Comparison of ENCODE assay signal across 17 cellular contexts in the genomic region with DNA sequence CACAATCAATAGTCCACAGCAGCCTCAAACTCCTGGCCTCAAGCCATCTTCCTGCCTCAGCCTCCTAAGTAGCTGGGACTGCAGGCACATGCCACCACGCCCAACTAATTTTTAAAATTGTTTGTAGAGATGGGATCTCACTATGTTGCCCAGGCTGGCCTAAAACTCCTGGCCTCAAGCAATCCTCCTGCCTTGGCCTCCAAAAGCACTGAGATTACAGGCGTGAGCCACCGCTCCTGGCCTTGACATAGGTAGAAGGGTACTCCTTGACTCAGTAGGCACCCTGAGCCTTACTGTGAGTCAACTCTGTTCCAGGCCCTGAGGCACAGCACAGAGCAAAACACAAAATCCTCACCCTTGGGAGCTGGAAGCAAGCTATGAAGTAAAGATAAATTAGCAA. TPM values are rescaled to one million over a fixed set of nuclear protein-coding genes. Genes with fewer than 3 reads are reported as not detected.
DNase-seq lines count a peak whose midpoint lies in the region; ATAC-seq, FAIRE-seq and TF ChIP-seq lines count a peak whose summit lies in the region.
"Had no signal": no experiment of that assay in that cellular context is flagged by ENCODE, and none has a peak within 500 bp of the region (broad histone marks: within the 10 kb centered on the region; RNA-seq: fewer than 3 reads in every experiment).

No MANE protein-coding gene starts in this region.

- no peak for TF ChIP-seq POLR2A in HepG2 (IDR thresholded peaks at IDR 0.05; ENCODE audit: insufficient read depth in 1 of 2, low read depth in 2 of 2, low read length in 2 of 2)

- H3K4me1 Mint-ChIP-seq in activated CD8-positive, alpha-beta T cell treated with anti-CD3 and anti-CD28 coated beads, Interleukin-2, amount 10 ng/mL, durations not matched to agents 7 days and 5 days (ENCODE audit: low read depth) = peaks cover 17% of the 10 kb centered on the region
- peaks cover 19% of the 10 kb centered on the region for H3K4me1 Mint-ChIP-seq in activated CD8-positive, alpha-beta T cell treated with anti-CD3 and anti-CD28 coated beads for 36 hours (ENCODE audit: low read depth)
- peaks cover 6% of the 10 kb centered on the region for H3K4me1 Mint-ChIP-seq in WTC11

- no peaks in the 10 kb centered on the region for H3K27me3 Mint-ChIP-seq in activated CD8-positive, alpha-beta T cell treated with anti-CD3 and anti-CD28 coated beads, Interleukin-2, amount 10 ng/mL, durations not matched to agents 7 days and 5 days (ENCODE audit: low read depth)
- no peaks in the 10 kb centered on the region for H3K27me3 Mint-ChIP-seq in activated CD8-positive, alpha-beta T cell treated with anti-CD3 and anti-CD28 coated beads for 36 hours
- H3K27me3 Mint-ChIP-seq in WTC11 (ENCODE audit: low read depth) = no peaks in the 10 kb centered on the region
- H3K27me3 Mint-ChIP-seq: CD8-positive, alpha-beta memory T cell had no signal

- TF ChIP-seq CTCF in activated CD8-positive, alpha-beta T cell treated with anti-CD3 and anti-CD28 coated beads for 36 hours (IDR thresholded peaks at IDR 0.05) = no peak
- TF ChIP-seq CTCF in WTC11 (IDR thresholded peaks at IDR 0.05) (no peak), HepG2 (CRISPR knock-in tag; IDR thresholded peaks at IDR 0.05) (no peak), ascending aorta (IDR thresholded peaks at IDR 0.05) (no peak)

- FAIRE-seq in HepG2 (lab: Jason Lieb, UNC) = no peak
- FAIRE-seq: GM12892 had no signal

- intact Hi-C loops in activated CD8-positive, alpha-beta T cell treated with anti-CD3 and anti-CD28 coated beads for 36 hours (cut with micrococcal nuclease) = no loop called here
- intact Hi-C loops in HepG2 (cut with micrococcal nuclease; ENCODE audit: unreplicated experiment) = no loop called here
- intact Hi-C loops in ascending aorta (cut with DNase I) = no loop called here

- no peaks in the 10 kb centered on the region for H4K20me1 ChIP-seq in HepG2 (ENCODE audit: insufficient read depth, low read length)

- no TSS peak for BruUV-seq in HepG2 (replicated peaks; lab: Mats Ljungman, UMichigan)

- no peak overlapping the region for H3K9ac ChIP-seq in HepG2 (ENCODE audit: insufficient read depth, low read depth, low read length)
- H3K9ac ChIP-seq: BLaER1 had no signal

- 100% methylated on average over 3 of the region's 3 CpGs for WGBS in HepG2 (ENCODE audit: low lambda C conversion rate)

- peaks cover 52% of the 10 kb centered on the region for H3K36me3 Mint-ChIP-seq in activated CD8-positive, alpha-beta T cell treated with anti-CD3 and anti-CD28 coated beads, Interleukin-2, amount 10 ng/mL, durations not matched to agents 7 days and 5 days (ENCODE audit: low read depth)
- peaks cover 51% of the 10 kb centered on the region for H3K36me3 Mint-ChIP-seq in activated CD8-positive, alpha-beta T cell treated with anti-CD3 and anti-CD28 coated beads for 36 hours (ENCODE audit: low read depth)
- peaks cover 51% of the 10 kb centered on the region for H3K36me3 Mint-ChIP-seq in WTC11

- TF ChIP-seq EP300 in HepG2 (IDR thresholded peaks at IDR 0.05; ENCODE audit: low read depth in 2 of 2, low read length in 2 of 2) (no peak), HepG2 (CRISPR knock-in tag; IDR thresholded peaks at IDR 0.05; ENCODE audit: borderline replicate concordance) (no peak)

- in situ Hi-C loops in HepG2 (cut with HindIII; ENCODE audit: extremely low pct_ligation_motif_present, low pct_unique_long_range_greater_than_20kb) = no loop called here

- no peak overlapping the region for H3K4me3 Mint-ChIP-seq in activated CD8-positive, alpha-beta T cell treated with anti-CD3 and anti-CD28 coated beads, Interleukin-2, amount 10 ng/mL, durations not matched to agents 7 days and 5 days
- H3K4me3 Mint-ChIP-seq in activated CD8-positive, alpha-beta T cell treated with anti-CD3 and anti-CD28 coated beads for 36 hours = no peak overlapping the region
- H3K4me3 Mint-ChIP-seq in WTC11 = no peak overlapping the region

- ATAC-seq in activated CD8-positive, alpha-beta T cell treated with anti-CD3 and anti-CD28 coated beads, Interleukin-2, amount 10 ng/mL, durations not matched to agents 7 days and 5 days = no peak
- ATAC-seq in activated CD8-positive, alpha-beta T cell treated with anti-CD3 and anti-CD28 coated beads for 36 hours = no peak
- no peak for ATAC-seq in WTC11
- ATAC-seq in HepG2 = no peak
- ATAC-seq in HG03159 (IDR thresholded peaks at IDR 0.05; ENCODE audit: unreplicated experiment) = no peak

- peaks cover 29% of the 10 kb centered on the region for H3K79me2 ChIP-seq in HepG2 (ENCODE audit: insufficient read depth, low read length)

- H2AFZ ChIP-seq in HepG2 (ENCODE audit: low read length) = no peak overlapping the region

- H3K27ac ChIP-seq in HepG2 (ENCODE audit: extremely low read length, insufficient read depth, low read length) (no peak overlapping the region), ascending aorta (no peak overlapping the region)
- H3K27ac ChIP-seq: 22Rv1, BLaER1, HL-60 had no signal

- no peak for DNase-seq in activated CD8-positive, alpha-beta T cell treated with anti-CD3 and anti-CD28 coated beads, Interleukin-2, amount 10 ng/mL, durations not matched to agents 7 days and 5 days
- DNase-seq in activated CD8-positive, alpha-beta T cell treated with anti-CD3 and anti-CD28 coated beads for 36 hours = no peak
- DNase-seq in WTC11 (ENCODE audit: low spot score) (no peak), HepG2 (ENCODE audit: low spot score) (no peak), ascending aorta (ENCODE audit: low spot score in 2 of 2) (no peak)
- DNase-seq: AML-193; Caco-2; CD8-positive, alpha-beta memory T cell; DND-41; GDM1; GOT3; H9 had no signal

- H3K4me3 ChIP-seq in HepG2 (replicated peaks in 1 of 3; ENCODE audit: insufficient read depth in 1 of 3, low read depth in 2 of 3, low read length in 3 of 3) = no peak overlapping the region
- H3K4me3 ChIP-seq in ascending aorta = no peak overlapping the region
- H3K4me3 ChIP-seq: BLaER1 had no signal

- H3K4me1 ChIP-seq in HepG2 (ENCODE audit: insufficient read depth, low read length) (peaks cover 9% of the 10 kb centered on the region), ascending aorta (peaks cover 3 to 11% of the 10 kb centered on the region in 2 donors)

- peaks cover 27 to 62% of the 10 kb centered on the region in 2 experiments for H3K36me3 ChIP-seq in HepG2 (replicated peaks in 1 of 2; ENCODE audit: control insufficient read depth in 1 of 2, insufficient read depth in 2 of 2, low read length in 2 of 2)
- H3K36me3 ChIP-seq in ascending aorta = peaks cover 64% of the 10 kb centered on the region in 2 donors

- peak overlapping the region; percentile 16 for H3K27ac Mint-ChIP-seq in activated CD8-positive, alpha-beta T cell treated with anti-CD3 and anti-CD28 coated beads, Interleukin-2, amount 10 ng/mL, durations not matched to agents 7 days and 5 days
- no peak overlapping the region for H3K27ac Mint-ChIP-seq in activated CD8-positive, alpha-beta T cell treated with anti-CD3 and anti-CD28 coated beads for 36 hours
- H3K27ac Mint-ChIP-seq in WTC11 = no peak overlapping the region

- H3K9me3 ChIP-seq in HepG2 (ENCODE audit: low read length) = no peaks in the 10 kb centered on the region
- no peaks in the 10 kb centered on the region for H3K9me3 ChIP-seq in ascending aorta
- H3K9me3 ChIP-seq: BLaER1, Caco-2 had no signal

- H3K4me2 ChIP-seq in HepG2 (ENCODE audit: low read depth, low read length) = no peak overlapping the region
- H3K4me2 ChIP-seq: BLaER1 had no signal

- POLR2A ChIA-PET in activated CD8-positive, alpha-beta T cell treated with anti-CD3 and anti-CD28 coated beads, Interleukin-2, amount 10 ng/mL, durations not matched to agents 7 days and 5 days (lab: Charles Lee) = interaction anchor here (0.6 kb wide), 1 partner anchor 131 kb away, joined by 3 read pairs; no protein-coding TSS in a partner anchor
- POLR2A ChIA-PET in activated CD8-positive, alpha-beta T cell treated with anti-CD3 and anti-CD28 coated beads for 36 hours (lab: Charles Lee) = interaction anchor here (0.6 to 3.7 kb wide), 4 partner anchors 12 to 50 kb away, joined by 3 to 15 read pairs (median 4); a partner anchor contains a TSS
- POLR2A ChIA-PET in WTC11 (lab: Charles Lee) (no interaction called here), HepG2 (lab: Yijun Ruan, JAX) (no interaction called here)

- no peaks in the 10 kb centered on the region for H3K9me3 Mint-ChIP-seq in activated CD8-positive, alpha-beta T cell treated with anti-CD3 and anti-CD28 coated beads, Interleukin-2, amount 10 ng/mL, durations not matched to agents 7 days and 5 days (ENCODE audit: insufficient read depth)
- no peaks in the 10 kb centered on the region for H3K9me3 Mint-ChIP-seq in activated CD8-positive, alpha-beta T cell treated with anti-CD3 and anti-CD28 coated beads for 36 hours
- no peaks in the 10 kb centered on the region for H3K9me3 Mint-ChIP-seq in WTC11
- H3K9me3 Mint-ChIP-seq: CD8-positive, alpha-beta memory T cell; H9 had no signal

- TF ChIP-seq RAD21 in HepG2 (CRISPR knock-in tag; IDR thresholded peaks at IDR 0.05) = no peak

- H3K27me3 ChIP-seq in HepG2 (ENCODE audit: control insufficient read depth in 1 of 2, insufficient read depth in 2 of 2, low read length in 2 of 2) = no peaks in the 10 kb centered on the region
- H3K27me3 ChIP-seq in ascending aorta = no peaks in the 10 kb centered on the region
- H3K27me3 ChIP-seq: BLaER1 had no signal

- CTCF ChIA-PET in activated CD8-positive, alpha-beta T cell treated with anti-CD3 and anti-CD28 coated beads, Interleukin-2, amount 10 ng/mL, durations not matched to agents 7 days and 5 days (lab: Charles Lee) = interaction anchor here (1.3 to 6.6 kb wide), 4 partner anchors 19 to 50 kb away, joined by 4 to 81 read pairs (median 6); a partner anchor contains a TSS
- CTCF ChIA-PET in activated CD8-positive, alpha-beta T cell treated with anti-CD3 and anti-CD28 coated beads for 36 hours (lab: Charles Lee) = interaction anchor here (1.1 to 2.9 kb wide), 3 partner anchors 42 to 50 kb away, joined by 5 to 18 read pairs (median 11); no protein-coding TSS in a partner anchor
- CTCF ChIA-PET in WTC11 (lab: Charles Lee) = interaction anchor here (0.9 to 3.1 kb wide), 3 partner anchors 42 to 132 kb away, joined by 3 to 17 read pairs (median 6); no protein-coding TSS in a partner anchor
- CTCF ChIA-PET in HepG2 (lab: Yijun Ruan, JAX; ENCODE audit: low intra/inter-chr PET ratio, low total read pairs) = no interaction called here

RNA-seq across cellular contexts. Expression of a gene that starts 7.8 kb away (rescaled TPM):
- total RNA-seq in activated CD8-positive, alpha-beta T cell treated with anti-CD3 and anti-CD28 coated beads, Interleukin-2, amount 10 ng/mL, durations not matched to agents 7 days and 5 days = 10 to 100 TPM; 84.3 to 93.1 TPM
- 10 to 100 TPM; 90.7 to 94.5 TPM for total RNA-seq in activated CD8-positive, alpha-beta T cell treated with anti-CD3 and anti-CD28 coated beads for 36 hours
- total RNA-seq in WTC11 (2021) = 90.9 to 105 TPM (median 94.4 TPM) in 3 replicates
- total RNA-seq in HepG2 (2016; rRNA removed; fragmentation: Illumina TruSeq; extraction: Trizol) = 31.7 and 33.6 TPM in 2 replicates
- 8.0 and 12.5 TPM in 2 replicates for total RNA-seq in HepG2 (2016; cell fraction: cytosol; rRNA removed; fragmentation: Illumina TruSeq; extraction: Trizol; ENCODE audit: low read depth)
- 25.3 and 38.9 TPM in 2 replicates for total RNA-seq in HepG2 (2016; cell fraction: insoluble cytoplasmic fraction; rRNA removed; fragmentation: Illumina TruSeq; extraction: Trizol)
- 11.9 and 12.3 TPM in 2 replicates for total RNA-seq in HepG2 (2016; cell fraction: membrane; rRNA removed; fragmentation: Illumina TruSeq; extraction: Trizol)
- total RNA-seq in HepG2 (2016; cell fraction: nucleus; rRNA removed; fragmentation: Illumina TruSeq; extraction: Trizol) = 61.9 and 64.9 TPM in 2 replicates
- polyA plus RNA-seq in HepG2 (2011; rRNA removed) = 61.0 and 76.1 TPM in 2 replicates
- polyA plus RNA-seq in HepG2 (2011; cell fraction: cytosol; rRNA removed) = 38.5 and 42.9 TPM in 2 replicates
- 224 and 272 TPM in 2 replicates for polyA plus RNA-seq in HepG2 (2011; cell fraction: nucleus; rRNA removed)
- polyA plus RNA-seq in HepG2 (2012) = 28.4 and 35.1 TPM in 2 replicates
- polyA plus RNA-seq in HepG2 (2016; cell fraction: cytosol; fragmentation: Illumina TruSeq; extraction: Trizol; ENCODE audit: low read depth) = 2.2 and 2.4 TPM in 2 replicates
- 21.0 and 28.3 TPM in 2 replicates for polyA plus RNA-seq in HepG2 (2016; cell fraction: insoluble cytoplasmic fraction; fragmentation: Illumina TruSeq; extraction: Trizol; ENCODE audit: low read depth)
- polyA plus RNA-seq in HepG2 (2016; cell fraction: membrane; fragmentation: Illumina TruSeq; extraction: Trizol; ENCODE audit: low read depth) = 6.6 and 7.3 TPM in 2 replicates
- 143 and 147 TPM in 2 replicates for polyA plus RNA-seq in HepG2 (2016; cell fraction: nucleus; fragmentation: Illumina TruSeq; extraction: Trizol; ENCODE audit: insufficient read depth, low read depth)
- 198 and 267 TPM in 2 replicates for polyA minus RNA-seq in HepG2 (2011; rRNA and poly(A)+ RNA removed; ENCODE audit: low replicate concordance)
- 42.5 and 44.2 TPM in 2 replicates for polyA minus RNA-seq in HepG2 (2011; cell fraction: cytosol; rRNA and poly(A)+ RNA removed)
- 77.4 and 98.6 TPM in 2 replicates for polyA minus RNA-seq in HepG2 (2011; cell fraction: nucleus; rRNA and poly(A)+ RNA removed)
- total RNA-seq in ascending aorta = 82.6 TPM

RNA-seq across cellular contexts. Expression of a gene that starts 18.6 kb away (rescaled TPM):
- 100 to 1,000 TPM; 206 to 228 TPM for total RNA-seq in activated CD8-positive, alpha-beta T cell treated with anti-CD3 and anti-CD28 coated beads, Interleukin-2, amount 10 ng/mL, durations not matched to agents 7 days and 5 days
- 100 to 1,000 TPM; 154 to 169 TPM for total RNA-seq in activated CD8-positive, alpha-beta T cell treated with anti-CD3 and anti-CD28 coated beads for 36 hours
- total RNA-seq in WTC11 (2021) = 165 to 172 TPM (median 167 TPM) in 3 replicates
- 159 and 179 TPM in 2 replicates for total RNA-seq in HepG2 (2016; rRNA removed; fragmentation: Illumina TruSeq; extraction: Trizol)
- 156 and 157 TPM in 2 replicates for total RNA-seq in HepG2 (2016; cell fraction: cytosol; rRNA removed; fragmentation: Illumina TruSeq; extraction: Trizol; ENCODE audit: low read depth)
- 154 and 178 TPM in 2 replicates for total RNA-seq in HepG2 (2016; cell fraction: insoluble cytoplasmic fraction; rRNA removed; fragmentation: Illumina TruSeq; extraction: Trizol)
- total RNA-seq in HepG2 (2016; cell fraction: membrane; rRNA removed; fragmentation: Illumina TruSeq; extraction: Trizol) = 185 and 199 TPM in 2 replicates
- total RNA-seq in HepG2 (2016; cell fraction: nucleus; rRNA removed; fragmentation: Illumina TruSeq; extraction: Trizol) = 62.7 and 73.8 TPM in 2 replicates
- 160 and 166 TPM in 2 replicates for polyA plus RNA-seq in HepG2 (2011; rRNA removed)
- polyA plus RNA-seq in HepG2 (2011; cell fraction: cytosol; rRNA removed) = 192 and 223 TPM in 2 replicates
- 109 and 112 TPM in 2 replicates for polyA plus RNA-seq in HepG2 (2011; cell fraction: nucleus; rRNA removed)
- 136 and 148 TPM in 2 replicates for polyA plus RNA-seq in HepG2 (2012)
- 176 and 190 TPM in 2 replicates for polyA plus RNA-seq in HepG2 (2016; cell fraction: cytosol; fragmentation: Illumina TruSeq; extraction: Trizol; ENCODE audit: low read depth)
- 222 and 228 TPM in 2 replicates for polyA plus RNA-seq in HepG2 (2016; cell fraction: insoluble cytoplasmic fraction; fragmentation: Illumina TruSeq; extraction: Trizol; ENCODE audit: low read depth)
- polyA plus RNA-seq in HepG2 (2016; cell fraction: membrane; fragmentation: Illumina TruSeq; extraction: Trizol; ENCODE audit: low read depth) = 221 and 223 TPM in 2 replicates
- polyA plus RNA-seq in HepG2 (2016; cell fraction: nucleus; fragmentation: Illumina TruSeq; extraction: Trizol; ENCODE audit: insufficient read depth, low read depth) = 208 and 213 TPM in 2 replicates
- polyA minus RNA-seq in HepG2 (2011; rRNA and poly(A)+ RNA removed; ENCODE audit: low replicate concordance) = 41.5 and 65.9 TPM in 2 replicates
- polyA minus RNA-seq in HepG2 (2011; cell fraction: cytosol; rRNA and poly(A)+ RNA removed) = 36.6 and 38.7 TPM in 2 replicates
- polyA minus RNA-seq in HepG2 (2011; cell fraction: nucleus; rRNA and poly(A)+ RNA removed) = 22.7 and 23.7 TPM in 2 replicates
- 338 TPM for total RNA-seq in ascending aorta

RNA-seq across cellular contexts. Expression of a gene that starts 19.5 kb away (rescaled TPM):
- total RNA-seq in activated CD8-positive, alpha-beta T cell treated with anti-CD3 and anti-CD28 coated beads, Interleukin-2, amount 10 ng/mL, durations not matched to agents 7 days and 5 days = 1 to 10 TPM; 6.0 to 6.1 TPM
- 10 to 100 TPM in 1 of 2 experiments, 1 to 10 TPM in 1; 9.9 to 10.8 TPM for total RNA-seq in activated CD8-positive, alpha-beta T cell treated with anti-CD3 and anti-CD28 coated beads for 36 hours
- total RNA-seq in WTC11 (2021) (13.7 to 16.0 TPM (median 15.2 TPM) in 3 replicates), HepG2 (2016; rRNA removed; fragmentation: Illumina TruSeq; extraction: Trizol) (4.6 and 6.1 TPM in 2 replicates), ascending aorta (7.6 TPM)
- 1.2 and 2.0 TPM in 2 replicates for total RNA-seq in HepG2 (2016; cell fraction: cytosol; rRNA removed; fragmentation: Illumina TruSeq; extraction: Trizol; ENCODE audit: low read depth)
- total RNA-seq in HepG2 (2016; cell fraction: insoluble cytoplasmic fraction; rRNA removed; fragmentation: Illumina TruSeq; extraction: Trizol) = 3.8 and 6.5 TPM in 2 replicates
- 2.3 and 2.8 TPM in 2 replicates for total RNA-seq in HepG2 (2016; cell fraction: membrane; rRNA removed; fragmentation: Illumina TruSeq; extraction: Trizol)
- 5.5 and 5.9 TPM in 2 replicates for total RNA-seq in HepG2 (2016; cell fraction: nucleus; rRNA removed; fragmentation: Illumina TruSeq; extraction: Trizol)
- 5.7 and 7.0 TPM in 2 replicates for polyA plus RNA-seq in HepG2 (2011; rRNA removed)
- 6.0 and 11.9 TPM in 2 replicates for polyA plus RNA-seq in HepG2 (2011; cell fraction: cytosol; rRNA removed)
- 21.5 and 25.3 TPM in 2 replicates for polyA plus RNA-seq in HepG2 (2011; cell fraction: nucleus; rRNA removed)
- 3.3 TPM in 2 replicates for polyA plus RNA-seq in HepG2 (2012)
- polyA plus RNA-seq in HepG2 (2016; cell fraction: cytosol; fragmentation: Illumina TruSeq; extraction: Trizol; ENCODE audit: low read depth) = 1.7 and 1.9 TPM in 2 replicates
- polyA plus RNA-seq in HepG2 (2016; cell fraction: insoluble cytoplasmic fraction; fragmentation: Illumina TruSeq; extraction: Trizol; ENCODE audit: low read depth) = 4.4 and 5.7 TPM in 2 replicates
- polyA plus RNA-seq in HepG2 (2016; cell fraction: membrane; fragmentation: Illumina TruSeq; extraction: Trizol; ENCODE audit: low read depth) = 1.9 and 2.7 TPM in 2 replicates
- 12.6 and 13.0 TPM in 2 replicates for polyA plus RNA-seq in HepG2 (2016; cell fraction: nucleus; fragmentation: Illumina TruSeq; extraction: Trizol; ENCODE audit: insufficient read depth, low read depth)
- 10.4 and 13.8 TPM in 2 replicates for polyA minus RNA-seq in HepG2 (2011; rRNA and poly(A)+ RNA removed; ENCODE audit: low replicate concordance)
- polyA minus RNA-seq in HepG2 (2011; cell fraction: cytosol; rRNA and poly(A)+ RNA removed) = 3.2 and 4.4 TPM in 2 replicates
- polyA minus RNA-seq in HepG2 (2011; cell fraction: nucleus; rRNA and poly(A)+ RNA removed) = 2.7 and 4.4 TPM in 2 replicates

RNA-seq across cellular contexts. Expression of a gene that starts 21.4 kb away (rescaled TPM):
- 10 to 100 TPM; 66.8 to 71.5 TPM for total RNA-seq in activated CD8-positive, alpha-beta T cell treated with anti-CD3 and anti-CD28 coated beads, Interleukin-2, amount 10 ng/mL, durations not matched to agents 7 days and 5 days
- 10 to 100 TPM; 50.7 to 52.2 TPM for total RNA-seq in activated CD8-positive, alpha-beta T cell treated with anti-CD3 and anti-CD28 coated beads for 36 hours
- total RNA-seq in WTC11 (2021) (104 to 110 TPM (median 104 TPM) in 3 replicates), HepG2 (2016; rRNA removed; fragmentation: Illumina TruSeq; extraction: Trizol) (51.5 and 57.7 TPM in 2 replicates), ascending aorta (43.6 TPM)
- total RNA-seq in HepG2 (2016; cell fraction: cytosol; rRNA removed; fragmentation: Illumina TruSeq; extraction: Trizol; ENCODE audit: low read depth) = 38.1 and 40.8 TPM in 2 replicates
- 47.8 and 67.8 TPM in 2 replicates for total RNA-seq in HepG2 (2016; cell fraction: insoluble cytoplasmic fraction; rRNA removed; fragmentation: Illumina TruSeq; extraction: Trizol)
- total RNA-seq in HepG2 (2016; cell fraction: membrane; rRNA removed; fragmentation: Illumina TruSeq; extraction: Trizol) = 42.5 and 45.5 TPM in 2 replicates
- 20.5 and 30.0 TPM in 2 replicates for total RNA-seq in HepG2 (2016; cell fraction: nucleus; rRNA removed; fragmentation: Illumina TruSeq; extraction: Trizol)
- 59.4 and 67.5 TPM in 2 replicates for polyA plus RNA-seq in HepG2 (2011; rRNA removed)
- 53.8 and 70.0 TPM in 2 replicates for polyA plus RNA-seq in HepG2 (2011; cell fraction: cytosol; rRNA removed)
- 42.4 and 59.2 TPM in 2 replicates for polyA plus RNA-seq in HepG2 (2011; cell fraction: nucleus; rRNA removed)
- 26.3 and 37.0 TPM in 2 replicates for polyA plus RNA-seq in HepG2 (2012)
- polyA plus RNA-seq in HepG2 (2016; cell fraction: cytosol; fragmentation: Illumina TruSeq; extraction: Trizol; ENCODE audit: low read depth) = 38.9 and 39.2 TPM in 2 replicates
- 52.9 and 54.2 TPM in 2 replicates for polyA plus RNA-seq in HepG2 (2016; cell fraction: insoluble cytoplasmic fraction; fragmentation: Illumina TruSeq; extraction: Trizol; ENCODE audit: low read depth)
- 39.6 and 39.8 TPM in 2 replicates for polyA plus RNA-seq in HepG2 (2016; cell fraction: membrane; fragmentation: Illumina TruSeq; extraction: Trizol; ENCODE audit: low read depth)
- 50.5 and 50.9 TPM in 2 replicates for polyA plus RNA-seq in HepG2 (2016; cell fraction: nucleus; fragmentation: Illumina TruSeq; extraction: Trizol; ENCODE audit: insufficient read depth, low read depth)
- 45.5 and 170 TPM in 2 replicates for polyA minus RNA-seq in HepG2 (2011; rRNA and poly(A)+ RNA removed; ENCODE audit: low replicate concordance)
- polyA minus RNA-seq in HepG2 (2011; cell fraction: cytosol; rRNA and poly(A)+ RNA removed) = 15.5 and 16.4 TPM in 2 replicates
- 11.2 and 13.4 TPM in 2 replicates for polyA minus RNA-seq in HepG2 (2011; cell fraction: nucleus; rRNA and poly(A)+ RNA removed)

RNA-seq across cellular contexts. Expression of a gene that starts 28.1 kb away (rescaled TPM):
- total RNA-seq in activated CD8-positive, alpha-beta T cell treated with anti-CD3 and anti-CD28 coated beads, Interleukin-2, amount 10 ng/mL, durations not matched to agents 7 days and 5 days = not detected
- not detected for total RNA-seq in activated CD8-positive, alpha-beta T cell treated with anti-CD3 and anti-CD28 coated beads for 36 hours
- total RNA-seq in WTC11 (2021) (not detected in 3 replicates), HepG2 (2016; rRNA removed; fragmentation: Illumina TruSeq; extraction: Trizol) (not detected in 2 replicates), ascending aorta (not detected)
- not detected in 2 replicates for total RNA-seq in HepG2 (2016; cell fraction: cytosol; rRNA removed; fragmentation: Illumina TruSeq; extraction: Trizol; ENCODE audit: low read depth)
- not detected in 2 replicates for total RNA-seq in HepG2 (2016; cell fraction: insoluble cytoplasmic fraction; rRNA removed; fragmentation: Illumina TruSeq; extraction: Trizol)
- total RNA-seq in HepG2 (2016; cell fraction: membrane; rRNA removed; fragmentation: Illumina TruSeq; extraction: Trizol) = not detected in 2 replicates
- total RNA-seq in HepG2 (2016; cell fraction: nucleus; rRNA removed; fragmentation: Illumina TruSeq; extraction: Trizol) = not detected in 2 replicates
- not detected in 2 replicates for polyA plus RNA-seq in HepG2 (2011; rRNA removed)
- polyA plus RNA-seq in HepG2 (2011; cell fraction: cytosol; rRNA removed) = not detected in 2 replicates
- polyA plus RNA-seq in HepG2 (2011; cell fraction: nucleus; rRNA removed) = 0.82 TPM in 1 of 2 replicates, not detected in the other
- polyA plus RNA-seq in HepG2 (2012) = not detected in 2 replicates
- polyA plus RNA-seq in HepG2 (2016; cell fraction: cytosol; fragmentation: Illumina TruSeq; extraction: Trizol; ENCODE audit: low read depth) = not detected in 2 replicates
- polyA plus RNA-seq in HepG2 (2016; cell fraction: insoluble cytoplasmic fraction; fragmentation: Illumina TruSeq; extraction: Trizol; ENCODE audit: low read depth) = not detected in 2 replicates
- not detected in 2 replicates for polyA plus RNA-seq in HepG2 (2016; cell fraction: membrane; fragmentation: Illumina TruSeq; extraction: Trizol; ENCODE audit: low read depth)
- not detected in 2 replicates for polyA plus RNA-seq in HepG2 (2016; cell fraction: nucleus; fragmentation: Illumina TruSeq; extraction: Trizol; ENCODE audit: insufficient read depth, low read depth)
- 0.68 and 1.9 TPM in 2 replicates for polyA minus RNA-seq in HepG2 (2011; rRNA and poly(A)+ RNA removed; ENCODE audit: low replicate concordance)
- polyA minus RNA-seq in HepG2 (2011; cell fraction: cytosol; rRNA and poly(A)+ RNA removed) = not detected in 2 replicates
- not detected in 2 replicates for polyA minus RNA-seq in HepG2 (2011; cell fraction: nucleus; rRNA and poly(A)+ RNA removed)
- total RNA-seq: Caco-2; CD8-positive, alpha-beta memory T cell; H9 had no signal
- polyA plus RNA-seq: CD8-positive, alpha-beta memory T cell had no signal

Comparison
In these comparisons a context has a peak if more than half of its experiments do, and no peak if none do; other contexts are left out.
1. POLR2A ChIA-PET loops: an anchor here in activated CD8-positive, alpha-beta T cell treated with anti-CD3 and anti-CD28 coated beads, Interleukin-2, amount 10 ng/mL, durations not matched to agents 7 days and 5 days (0.6 kb wide) and activated CD8-positive, alpha-beta T cell treated with anti-CD3 and anti-CD28 coated beads for 36 hours (0.6 to 3.7 kb wide); none called in WTC11 and HepG2.